22 cellular contexts compared by ENCODE assay signal in the genomic region with DNA sequence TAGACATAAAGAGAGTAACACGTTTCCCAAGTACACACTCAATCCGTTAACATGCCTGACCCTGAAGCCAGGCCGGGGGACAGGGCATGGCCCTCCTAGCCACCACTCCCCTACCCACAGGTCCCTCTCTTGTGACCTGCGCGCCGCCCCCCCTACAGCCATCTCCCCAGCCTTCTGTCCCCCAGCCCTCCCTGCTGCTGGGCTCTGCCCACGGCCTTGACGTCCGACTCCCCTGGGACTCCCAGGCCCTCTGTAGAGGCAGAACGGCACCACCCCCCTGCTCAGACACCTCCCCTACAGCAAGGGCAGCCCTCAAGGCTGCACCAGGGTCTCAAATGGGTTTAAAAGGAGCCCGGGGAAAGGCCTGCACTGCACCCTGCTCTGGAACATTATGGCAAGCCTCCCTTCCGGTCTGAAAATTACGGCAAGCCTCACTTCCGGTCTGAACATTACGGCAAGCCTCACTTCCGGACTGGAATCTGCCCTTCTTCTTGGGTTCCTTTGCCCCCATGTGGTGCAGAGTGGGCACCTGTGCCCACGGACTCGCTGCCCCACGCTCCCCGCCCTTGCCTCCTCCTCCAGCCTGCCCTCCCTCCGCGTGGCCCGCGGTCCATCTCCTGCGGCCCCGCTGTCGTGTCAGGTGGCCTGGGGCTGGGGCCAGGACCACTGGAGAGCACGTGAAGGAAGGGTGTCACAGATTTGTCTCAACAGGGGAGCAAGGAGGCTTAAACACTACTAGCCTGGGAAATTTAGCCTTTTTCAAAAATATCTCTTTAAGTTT.
DNase-seq lines count a peak whose midpoint lies in the region; ATAC-seq, FAIRE-seq and TF ChIP-seq lines count a peak whose summit lies in the region.
"Had no signal": no experiment of that assay in that cellular context is flagged by ENCODE, and none has a peak within 500 bp of the region (broad histone marks: within the 10 kb centered on the region; RNA-seq: fewer than 3 reads in every experiment).

No MANE protein-coding gene starts in this region.

- H3K27ac ChIP-seq in A673 (ENCODE audit: low read depth, low read length, poor library complexity, severe bottlenecking) (peak overlapping the region; percentile 67), HEK293 (ENCODE audit: extremely low read depth, low read depth, low read length) (no peak overlapping the region), H1 (ENCODE audit: low read depth, low read length) (no peak overlapping the region), left lung (no peak overlapping the region)

- H3K4me3 ChIP-seq in A673 (ENCODE audit: low read depth, low read length, poor library complexity, severe bottlenecking) = no peak overlapping the region
- no peak overlapping the region for H3K4me3 ChIP-seq in HEK293 (ENCODE audit: low read depth, low read length)
- no peak overlapping the region for H3K4me3 ChIP-seq in H1 (ENCODE audit: extremely low read depth in 1 of 4, insufficient read depth in 2 of 4, low read depth in 3 of 4, low read length in 4 of 4)
- no peak overlapping the region for H3K4me3 ChIP-seq in left lung

- peak overlapping the region; percentile 54 for H3K27ac Mint-ChIP-seq in nephron progenitor cell
- H3K27ac Mint-ChIP-seq in mesothelial cell of epicardium = no peak overlapping the region

- H4K91ac ChIP-seq in H1 (replicated peaks; ENCODE audit: insufficient read length, low read length) = no peak overlapping the region

- FAIRE-seq in H1 (lab: Jason Lieb, UNC) = no peak
- FAIRE-seq: colon, endometrium, small intestine had no signal

- H2AFZ ChIP-seq in H1 (ENCODE audit: low read length) = no peak overlapping the region

- no peak overlapping the region for H3K18ac ChIP-seq in H1 (ENCODE audit: extremely low read depth, low read length)

- DNase-seq in A673 (ENCODE audit: low spot score) (peak; percentile 47), H1 (ENCODE audit: low read depth in 1 of 2, low spot score in 2 of 2) (no peak), nephron progenitor cell (peak; percentile 27), mesothelial cell of epicardium (ENCODE audit: low spot score in 2 of 2, unreplicated experiment in 2 of 2) (no peak), NCI-H1092 (lab: John Stamatoyannopoulos, UW) (no peak), left lung (no peak)
- DNase-seq: activated CD4-positive, alpha-beta T cell treated with anti-CD3 and anti-CD28 coated beads for 4 hours; activated CD8-positive, alpha-beta memory T cell treated with anti-CD3 and anti-CD28 coated beads, Interleukin-2, amount 50 U/mL, for 48 hours; DMS79 treated with DMSO at 0.1 percent for 48 hours; hippocampal formation; islet precursor cell; mesendoderm; naive thymus-derived CD8-positive, alpha-beta T cell; NCI-H187 treated with DMSO at 0.1 percent for 48 hours; NCI-H510A treated with DMSO at 0.1 percent for 48 hours; RPMI8226; small intestine; stimulated activated CD4-positive, alpha-beta T cell treated with anti-CD3 and anti-CD28 coated beads, Interleukin-2, amount 100 ng/mL, for 48 hours had no signal

- no peak overlapping the region for H3K9ac ChIP-seq in H1 (replicated peaks in 1 of 4; ENCODE audit: extremely low read depth in 1 of 4, low read depth in 3 of 4, low read length in 3 of 4)

- H2BK15ac ChIP-seq in H1 (ENCODE audit: low read length) = no peak overlapping the region

- no peak for TF ChIP-seq POLR2A in H1 (IDR thresholded peaks at IDR 0.05; ENCODE audit: control extremely low read depth in 1 of 2, low read depth in 2 of 2, low read length in 2 of 2)

- 91% methylated on average over 25 of the region's 28 CpGs; no CpG with 5 or more reads in 1 of the 2 experiments for WGBS in H1 (ENCODE audit: extremely low coverage in 1 of 2, insufficient coverage in 1 of 2, insufficient read length in 1 of 2, insufficient replicate concordance in 2 of 2, low coverage in 1 of 2, low lambda C conversion rate in 2 of 2, missing lambda C conversion rate in 1 of 2), 2 experiments

- TF ChIP-seq CTCF in A673 (conservative IDR thresholded peaks at IDR 0.05; ENCODE audit: low read depth, low read length) = no peak
- TF ChIP-seq CTCF in HEK293 (tag by site-specific recombination; IDR thresholded peaks at IDR 0.05) = no peak
- no peak for TF ChIP-seq CTCF in H1 (IDR thresholded peaks at IDR 0.05; ENCODE audit: control extremely low read depth in 1 of 3, insufficient read depth in 1 of 3, low read depth in 1 of 3, low read length in 3 of 3)
- no peak for TF ChIP-seq CTCF in nephron progenitor cell (IDR thresholded peaks at IDR 0.05)
- TF ChIP-seq CTCF in mesothelial cell of epicardium (IDR thresholded peaks at IDR 0.05; ENCODE audit: unreplicated experiment) = no peak
- no peak for TF ChIP-seq CTCF in left lung (IDR thresholded peaks at IDR 0.05)

- H3K56ac ChIP-seq in H1 (replicated peaks; ENCODE audit: insufficient read length, low read depth, low read length) = no peak overlapping the region

- H2BK120ac ChIP-seq in H1 (replicated peaks; ENCODE audit: low read depth, low read length) = no peak overlapping the region

- no peaks in the 10 kb centered on the region for H3K23me2 ChIP-seq in H1 (ENCODE audit: low read depth, low read length)

- H3K4me1 Mint-ChIP-seq in nephron progenitor cell (peaks cover 19% of the 10 kb centered on the region), mesothelial cell of epicardium (no peaks in the 10 kb centered on the region)

- no peaks in the 10 kb centered on the region for H3K9me3 ChIP-seq in A673 (ENCODE audit: low read depth, low read length, poor library complexity, severe bottlenecking)
- H3K9me3 ChIP-seq in HEK293 (ENCODE audit: control insufficient read depth, insufficient read depth, low read depth, low read length) = no peaks in the 10 kb centered on the region
- no peaks in the 10 kb centered on the region for H3K9me3 ChIP-seq in H1 (ENCODE audit: insufficient read depth in 2 of 2, low read depth in 1 of 2, low read length in 1 of 2)
- H3K9me3 ChIP-seq in left lung = no peaks in the 10 kb centered on the region

- no peak overlapping the region for H4K8ac ChIP-seq in H1 (ENCODE audit: extremely low read depth, insufficient read depth, low read length)

- H3K27me3 ChIP-seq in A673 (replicated peaks; ENCODE audit: insufficient read depth, low read depth, low read length, poor library complexity) = no peaks in the 10 kb centered on the region
- no peaks in the 10 kb centered on the region for H3K27me3 ChIP-seq in H1 (replicated peaks in 1 of 4; ENCODE audit: control insufficient read depth in 3 of 4, extremely low read depth in 1 of 4, insufficient read depth in 3 of 4, low read length in 3 of 4)
- H3K27me3 ChIP-seq in left lung = no peaks in the 10 kb centered on the region

- ATAC-seq in left lung (no peak), GM21825 (IDR thresholded peaks at IDR 0.05; ENCODE audit: unreplicated experiment) (no peak)
- ATAC-seq: naive thymus-derived CD8-positive, alpha-beta T cell had no signal

- H3K14ac ChIP-seq in H1 (ENCODE audit: insufficient read length) = no peak overlapping the region

- H3K9me3 Mint-ChIP-seq in nephron progenitor cell = no peaks in the 10 kb centered on the region
- H3K9me3 Mint-ChIP-seq in mesothelial cell of epicardium = no peaks in the 10 kb centered on the region
- H3K9me3 Mint-ChIP-seq: naive thymus-derived CD8-positive, alpha-beta T cell had no signal

- peak overlapping the region; percentile 27; the same call in 1 of the 2 replicates for H2BK12ac ChIP-seq in H1 (ENCODE audit: low read depth, low read length)

- no peak overlapping the region for H2BK20ac ChIP-seq in H1 (ENCODE audit: low read length)

- no peak overlapping the region for H4K5ac ChIP-seq in H1 (ENCODE audit: insufficient read length, low read depth, low read length)

- H2AK5ac ChIP-seq in H1 (ENCODE audit: low read depth, low read length) = no peak overlapping the region

- intact Hi-C loops in A673 (cut with micrococcal nuclease; ENCODE audit: unreplicated experiment) (no loop called here), left lung (cut with DNase I) (no loop called here)

- H3K36me3 Mint-ChIP-seq in nephron progenitor cell (ENCODE audit: low read depth) = peaks cover 27% of the 10 kb centered on the region
- H3K36me3 Mint-ChIP-seq in mesothelial cell of epicardium = peaks cover 22% of the 10 kb centered on the region

- no peak overlapping the region for H3K4ac ChIP-seq in H1 (replicated peaks; ENCODE audit: insufficient read length, low read depth, low read length)

- TF ChIP-seq RAD21 in H1 (IDR thresholded peaks at IDR 0.05 in 1 of 2, conservative IDR thresholded peaks at IDR 0.05 in 1 of 2; ENCODE audit: low read depth in 2 of 2, low read length in 2 of 2) = no peak

- no peak overlapping the region for H3K4me3 Mint-ChIP-seq in nephron progenitor cell
- no peak overlapping the region for H3K4me3 Mint-ChIP-seq in mesothelial cell of epicardium
- H3K4me3 Mint-ChIP-seq: naive thymus-derived CD8-positive, alpha-beta T cell had no signal

- H3K4me1 ChIP-seq in A673 (ENCODE audit: insufficient read depth, low read length, poor library complexity, severe bottlenecking) (peaks cover 7% of the 10 kb centered on the region), HEK293 (ENCODE audit: control insufficient read depth, insufficient read depth, low read length) (no peaks in the 10 kb centered on the region), H1 (replicated peaks in 1 of 4; ENCODE audit: control insufficient read depth in 3 of 4, insufficient read depth in 4 of 4, low read length in 3 of 4) (no peaks in the 10 kb centered on the region; a peak in 2 of 7 replicates), left lung (no peaks in the 10 kb centered on the region)

- peaks cover under 1% of the 10 kb centered on the region; the same call in 1 of the 2 replicates for H3K79me1 ChIP-seq in H1 (ENCODE audit: low read depth, low read length)

- no peak for TF ChIP-seq EP300 in H1 (IDR thresholded peaks at IDR 0.05; ENCODE audit: borderline replicate concordance in 1 of 2, low read depth in 2 of 2, low read length in 2 of 2)

- H3K27me3 Mint-ChIP-seq in nephron progenitor cell (ENCODE audit: low read depth, poor library complexity) (no peaks in the 10 kb centered on the region), mesothelial cell of epicardium (ENCODE audit: low read depth) (no peaks in the 10 kb centered on the region)
- H3K27me3 Mint-ChIP-seq: naive thymus-derived CD8-positive, alpha-beta T cell had no signal

- H3K23ac ChIP-seq in H1 (ENCODE audit: insufficient read length) = no peak overlapping the region

- H3K36me3 ChIP-seq in A673 (ENCODE audit: insufficient read depth, low read length, poor library complexity, severe bottlenecking) (no peaks in the 10 kb centered on the region), HEK293 (ENCODE audit: control insufficient read depth in 2 of 2, insufficient read depth in 1 of 2, low read length in 2 of 2) (peaks cover 0 to 22% of the 10 kb centered on the region in 2 experiments; a peak in 2 of 3 replicates), H1 (ENCODE audit: control insufficient read depth in 2 of 4, insufficient read depth in 4 of 4, low read length in 3 of 4) (no peaks in the 10 kb centered on the region), left lung (peaks cover 0 to 19% of the 10 kb centered on the region in 2 donors)

- H3K79me2 ChIP-seq in H1 (ENCODE audit: control insufficient read depth in 1 of 2, insufficient read depth in 2 of 2, low read length in 2 of 2) = no peaks in the 10 kb centered on the region

- CTCF ChIA-PET in A673 (lab: Charles Lee) (no interaction called here), HEK293 (lab: Yijun Ruan, JAX) (interaction anchor here (0.6 kb wide), 1 partner anchor 144 kb away, joined by 3 read pairs; no protein-coding TSS in a partner anchor), H1 (lab: Charles Lee; ENCODE audit: partially characterized antibody) (interaction anchor here (3.4 kb wide), 1 partner anchor 12 kb away, joined by 17 read pairs; no protein-coding TSS in a partner anchor)

- BruUV-seq in A673 (replicated peaks; lab: Mats Ljungman, UMichigan) = no TSS peak

- POLR2A ChIA-PET in A673 (lab: Charles Lee; ENCODE audit: low non-redundant PET) (no interaction called here), HEK293 (lab: Yijun Ruan, JAX) (interaction anchor here (0.6 kb wide), 1 partner anchor 81 kb away, joined by 3 read pairs; no protein-coding TSS in a partner anchor), H1 (lab: Charles Lee; ENCODE audit: partially characterized antibody) (no interaction called here)

- H4K20me1 ChIP-seq in H1 (replicated peaks in 1 of 2; ENCODE audit: control insufficient read depth in 1 of 2, insufficient read depth in 2 of 2, low read length in 2 of 2) = peaks cover 1 to 4% of the 10 kb centered on the region in 2 experiments

- no peak overlapping the region for H2BK5ac ChIP-seq in H1 (ENCODE audit: low read depth, low read length)

- no peak overlapping the region for H3K4me2 ChIP-seq in H1 (ENCODE audit: insufficient read depth in 1 of 2, low read depth in 2 of 2, low read length in 2 of 2)

Comparison
In these comparisons a context has a peak if more than half of its experiments do, and no peak if none do; other contexts are left out.
1. DNase-seq: peak in A673 (single experiment) and nephron progenitor cell (single experiment); none in H1 (0 of 2), mesothelial cell of epicardium (0 of 2), NCI-H1092 (single experiment) and left lung (0 of 2).